Comparison of ENCODE assay signal across 21 cellular contexts in the genomic region with DNA sequence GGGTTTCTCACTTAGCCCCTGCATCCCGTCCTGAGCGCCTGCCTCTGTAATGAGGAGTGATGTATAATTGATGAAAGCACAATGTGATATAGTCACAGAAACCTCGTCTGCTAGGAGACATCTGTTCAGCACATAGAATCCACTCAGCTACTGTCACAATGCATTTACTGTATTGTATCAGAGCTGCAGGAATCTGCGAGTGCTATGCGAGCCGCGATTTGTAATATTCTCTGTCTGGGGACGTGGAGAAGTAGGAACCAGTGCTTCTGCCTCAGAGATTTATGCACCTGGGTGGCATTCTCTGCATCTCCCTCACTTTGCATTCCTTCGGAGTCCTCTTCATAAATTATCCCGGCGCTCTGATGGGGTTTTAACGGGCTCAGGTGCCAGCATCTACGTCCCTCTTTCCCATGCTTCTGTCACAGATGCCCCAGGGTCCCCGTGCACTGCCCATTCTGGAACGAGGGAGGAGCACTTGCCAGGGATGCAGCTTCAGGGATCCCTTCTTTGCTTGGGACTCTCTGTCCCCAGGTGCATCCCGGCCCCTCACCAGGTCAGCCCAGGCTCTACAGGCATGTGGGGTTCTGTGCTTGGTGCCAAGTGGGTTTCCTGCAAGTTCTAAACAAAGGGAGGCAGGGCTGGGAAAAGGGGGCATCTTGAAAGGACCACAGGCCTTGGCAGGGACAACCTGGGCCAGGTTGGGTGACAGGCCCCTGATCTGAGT.
DNase-seq lines count a peak whose midpoint lies in the region; ATAC-seq lines count a peak whose summit lies in the region.
"Had no signal": no experiment of that assay in that cellular context is flagged by ENCODE, and none has a peak within 500 bp of the region (broad histone marks: within the 10 kb centered on the region; RNA-seq: fewer than 3 reads in every experiment).

No MANE protein-coding gene starts in this region.

- in situ Hi-C loops in ACHN (cut with HindIII; ENCODE audit: low pct_ligation_motif_present, low pct_unique_long_range_greater_than_20kb, low sequenced_read_pairs) = no loop called here

- DNase-seq in Ammon's horn (ENCODE audit: low spot score) (peak; percentile 67), SK-N-DZ (ENCODE audit: low spot score) (peak; percentile 40), left kidney (ENCODE audit: low read depth, low spot score) (peak; percentile 18), putamen (ENCODE audit: low spot score) (peak; percentile 57), EL (no peak), HUDEP-2 (lab: John Stamatoyannopoulos, UW; ENCODE audit: unreplicated experiment in 76 of 76) (no peak), ACHN (no peak)
- DNase-seq: CD4-positive, alpha-beta T cell; DMS 273 treated with DMSO at 0.1 percent for 48 hours; DMS79 treated with DMSO at 0.1 percent for 48 hours; GOT3; IMR-90; NCI-H1105; NCI-H146; NCI-H2081; NCI-H446 treated with DMSO at 0.1 percent for 48 hours; NCI-H526 treated with DMSO at 0.1 percent for 48 hours had no signal

- no peak for ATAC-seq in GM21825 (IDR thresholded peaks at IDR 0.05; ENCODE audit: unreplicated experiment)
- ATAC-seq: A549, HCT116, Right ventricle myocardium inferior had no signal

Comparison
In these comparisons a context has a peak if more than half of its experiments do, and no peak if none do; other contexts are left out.
1. DNase-seq: peak in Ammon's horn (single experiment), SK-N-DZ (single experiment), left kidney (single experiment) and putamen (single experiment); none in EL (single experiment), HUDEP-2 (0 of 76) and ACHN (single experiment).